In genomic region chr5:176687881-176688280, GRCh38 we compare ENCODE assay signal across 2 cellular contexts.
TF ChIP-seq lines count a peak whose summit lies in the region.

No MANE protein-coding gene starts in this region.

TF ChIP-seq in GM23338, 12 proteins besides CTCF, POLR2A, EP300 and RAD21 (continued from another document):
- no peak for TF ChIP-seq REST (IDR thresholded peaks at IDR 0.05; ENCODE audit: unreplicated experiment)
- TF ChIP-seq EZH2 (IDR thresholded peaks at IDR 0.05; ENCODE audit: low read depth, unreplicated experiment) = no peak
- no peak for TF ChIP-seq ZNF114 (CRISPR knock-in tag; IDR thresholded peaks at IDR 0.05)
- no peak for TF ChIP-seq ETS1 (IDR thresholded peaks at IDR 0.05)
- TF ChIP-seq ZNF462 (CRISPR knock-in tag; IDR thresholded peaks at IDR 0.05) = no peak
- no peak for TF ChIP-seq EZH2phosphoT487 (IDR thresholded peaks at IDR 0.05; ENCODE audit: unreplicated experiment)
- no peak for TF ChIP-seq ZNF331 (CRISPR knock-in tag; IDR thresholded peaks at IDR 0.05; ENCODE audit: low read depth)
- no peak for TF ChIP-seq JUNB (IDR thresholded peaks at IDR 0.05; ENCODE audit: unreplicated experiment)
TF ChIP-seq in GM23338: peak in this region for 0.

TF ChIP-seq in WTC11, 78 proteins besides CTCF, POLR2A, EP300 and RAD21 (continued from another document):
- no peak for TF ChIP-seq AFF4 (CRISPR knock-in tag; IDR thresholded peaks at IDR 0.05; ENCODE audit: borderline replicate concordance)
- TF ChIP-seq TEAD1 (CRISPR knock-in tag; IDR thresholded peaks at IDR 0.05) = no peak
- TF ChIP-seq TP53 (CRISPR knock-in tag; IDR thresholded peaks at IDR 0.05) = 0 out of 2 replicates have a peak, but pooled peaks have one; percentile 34
- no peak for TF ChIP-seq AR (CRISPR knock-in tag; IDR thresholded peaks at IDR 0.05)
- TF ChIP-seq OVOL2 (CRISPR knock-in tag; IDR thresholded peaks at IDR 0.05; ENCODE audit: borderline replicate concordance) = no peak
- TF ChIP-seq NFYB (CRISPR knock-in tag; conservative IDR thresholded peaks at IDR 0.05; ENCODE audit: low read depth) = no peak
- no peak for TF ChIP-seq USF1 (CRISPR knock-in tag; IDR thresholded peaks at IDR 0.05)
- TF ChIP-seq USF2 (CRISPR knock-in tag; IDR thresholded peaks at IDR 0.05) = peak; percentile 18; the same call in 1 of the 2 replicates
- TF ChIP-seq CREM (CRISPR knock-in tag; IDR thresholded peaks at IDR 0.05) = no peak
- TF ChIP-seq ESRRA (CRISPR knock-in tag; IDR thresholded peaks at IDR 0.05; ENCODE audit: borderline replicate concordance) = no peak
- TF ChIP-seq ZNF396 (CRISPR knock-in tag; IDR thresholded peaks at IDR 0.05; ENCODE audit: borderline replicate concordance) = no peak
